ENCODE assay signal across 1 cellular context in genomic region chr3:122392868-122393844, GRCh38.
TF ChIP-seq lines count a peak whose summit lies in the region.

No MANE protein-coding gene starts in this region.

TF ChIP-seq in HepG2, 621 proteins besides CTCF, POLR2A, EP300 and RAD21 (continued from another document):
- 0 out of 2 replicates have a peak, but pooled peaks have one; percentile 36 for TF ChIP-seq ZBTB25 (CRISPR knock-in tag; IDR thresholded peaks at IDR 0.05)
- peak; percentile 47; the same call in 1 of the 2 replicates for TF ChIP-seq ELF3 (CRISPR knock-in tag; IDR thresholded peaks at IDR 0.05)
- TF ChIP-seq SOX13 (IDR thresholded peaks at IDR 0.05): no peak
- 0 out of 4 replicates have a peak, but pooled peaks of 1 of the 2 experiments have one; percentile 6 for TF ChIP-seq SOX13 (CRISPR knock-in tag; conservative IDR thresholded peaks at IDR 0.05 in 1 of 2, IDR thresholded peaks at IDR 0.05 in 1 of 2)
- no peak for TF ChIP-seq ZNF773 (CRISPR knock-in tag; IDR thresholded peaks at IDR 0.05; ENCODE audit: borderline replicate concordance)
- TF ChIP-seq SP1 (IDR thresholded peaks at IDR 0.05): no peak
- TF ChIP-seq SP1 (CRISPR knock-in tag; IDR thresholded peaks at IDR 0.05): no peak
- no peak for TF ChIP-seq ATF5 (CRISPR knock-in tag; IDR thresholded peaks at IDR 0.05; ENCODE audit: low read depth)
